Comparison of ENCODE assay signal across 25 cellular contexts in genomic region chr5:61468483-61468865, GRCh38.
DNase-seq lines count a peak whose midpoint lies in the region; ATAC-seq and TF ChIP-seq lines count a peak whose summit lies in the region.
"Had no signal": no experiment of that assay in that cellular context is flagged by ENCODE, and none has a peak within 500 bp of the region (broad histone marks: within the 10 kb centered on the region; RNA-seq: fewer than 3 reads in every experiment).

No MANE protein-coding gene starts in this region.

- no peak overlapping the region for H3K9ac ChIP-seq in mammary epithelial cell (ENCODE audit: insufficient read depth, low read length)
- no peak overlapping the region for H3K9ac ChIP-seq in mesendoderm (ENCODE audit: low read length)
- H3K9ac ChIP-seq: KMS-11 had no signal

- H3K18ac ChIP-seq in mesendoderm (ENCODE audit: low read length), result no peak overlapping the region

- no peak overlapping the region for H2AK5ac ChIP-seq in mesendoderm (ENCODE audit: low read length)

- H3K4me3 ChIP-seq in mammary epithelial cell (replicated peaks in 1 of 3; ENCODE audit: insufficient read depth in 1 of 3, low read depth in 2 of 3, low read length in 3 of 3), result no peak overlapping the region
- H3K4me3 ChIP-seq in breast epithelium, result no peak overlapping the region
- no peak overlapping the region for H3K4me3 ChIP-seq in brain microvascular endothelial cell (ENCODE audit: low read depth, low read length)
- H3K4me3 ChIP-seq in mesendoderm (ENCODE audit: low read length), result no peak overlapping the region
- H3K4me3 ChIP-seq: heart right ventricle, lower lobe of right lung, uterus had no signal

- H3K36me3 Mint-ChIP-seq in type B pancreatic cell, result peaks cover 12% of the 10 kb centered on the region
- no peaks in the 10 kb centered on the region for H3K36me3 Mint-ChIP-seq in activated T-helper 1 cell treated with anti-CD3 and anti-CD28 coated beads, Interleukin-12 subunit alpha, Interleukin-12 subunit beta, Interleukin-2, Interleukin-4 antibody, amounts not matched to agents 30 ng/mL and 10 ng/mL and 1 ng/mL, durations not matched to agents 14 hours and 24 hours and 36 hours (ENCODE audit: low read depth)

- no peak overlapping the region for H4K5ac ChIP-seq in mesendoderm (ENCODE audit: low read length)

- no peaks in the 10 kb centered on the region for H4K20me1 ChIP-seq in mammary epithelial cell (ENCODE audit: insufficient read depth, low read length)

- no peak overlapping the region for H3K4ac ChIP-seq in mesendoderm (ENCODE audit: low read depth, low read length)

- dilution Hi-C loops in mammary epithelial cell (cut with HindIII; ENCODE audit: low sequenced_read_pairs), result no loop called here

- H3K4me3 Mint-ChIP-seq in type B pancreatic cell, result no peak overlapping the region
- H3K4me3 Mint-ChIP-seq in activated T-helper 1 cell treated with anti-CD3 and anti-CD28 coated beads, Interleukin-12 subunit alpha, Interleukin-12 subunit beta, Interleukin-2, Interleukin-4 antibody, amounts not matched to agents 30 ng/mL and 10 ng/mL and 1 ng/mL, durations not matched to agents 14 hours and 24 hours and 36 hours, result no peak overlapping the region
- H3K4me3 Mint-ChIP-seq: activated CD8-positive, alpha-beta memory T cell treated with anti-CD3 and anti-CD28 coated beads, Interleukin-2, amount 10 ng/mL, durations not matched to agents 7 days and 5 days; CD14-positive monocyte; effector memory CD8-positive, alpha-beta T cell; naive B cell had no signal

- H2BK120ac ChIP-seq in mesendoderm (ENCODE audit: low read depth, low read length), result no peak overlapping the region

- TF ChIP-seq POLR2A in breast epithelium (IDR thresholded peaks at IDR 0.05), result no peak

- no peaks in the 10 kb centered on the region for H3K4me1 ChIP-seq in mammary epithelial cell (ENCODE audit: insufficient read depth, low read length)
- no peaks in the 10 kb centered on the region for H3K4me1 ChIP-seq in breast epithelium
- H3K4me1 ChIP-seq in mesendoderm (ENCODE audit: control insufficient read depth, low read depth, low read length), result peaks cover 7% of the 10 kb centered on the region

- DNase-seq in mammary epithelial cell (no peak), breast epithelium (ENCODE audit: low spot score in 2 of 2) (no peak), brain microvascular endothelial cell (no peak), mesendoderm (peak; percentile 36), type B pancreatic cell (ENCODE audit: extremely low spot score, unreplicated experiment) (no peak), SKM-1 (lab: John Stamatoyannopoulos, UW; ENCODE audit: unreplicated experiment) (no peak)
- no peak for DNase-seq in activated T-helper 1 cell treated with anti-CD3 and anti-CD28 coated beads, Interleukin-12 subunit alpha, Interleukin-12 subunit beta, Interleukin-2, Interleukin-4 antibody, amounts not matched to agents 30 ng/mL and 10 ng/mL and 1 ng/mL, durations not matched to agents 14 hours and 24 hours and 36 hours (ENCODE audit: low spot score)
- DNase-seq: activated CD4-positive, alpha-beta T cell treated with anti-CD3 and anti-CD28 coated beads for 48 hours; activated CD8-positive, alpha-beta memory T cell treated with anti-CD3 and anti-CD28 coated beads, Interleukin-2, amount 10 ng/mL, durations not matched to agents 7 days and 5 days; activated effector memory CD4-positive, alpha-beta T cell treated with Interleukin-2 at 50 U/mL for 16 hours; central memory CD4-positive, alpha-beta T cell; DMS153; effector memory CD8-positive, alpha-beta T cell; heart right ventricle; lower lobe of right lung; naive B cell; NCI-H1048; NCI-H2029 treated with DMSO at 0.1 percent for 48 hours; RPMI8226; stimulated activated CD8-positive, alpha-beta memory T cell treated with anti-CD3 and anti-CD28 coated beads, Interleukin-4, amount 100 ng/mL, for 48 hours; SW 1271; uterus had no signal

- no peak overlapping the region for H4K8ac ChIP-seq in mesendoderm (ENCODE audit: low read depth, low read length)

- H3K27me3 ChIP-seq in mammary epithelial cell (ENCODE audit: insufficient read depth, low read length) (no peaks in the 10 kb centered on the region), breast epithelium (no peaks in the 10 kb centered on the region), brain microvascular endothelial cell (replicated peaks) (no peaks in the 10 kb centered on the region), mesendoderm (ENCODE audit: insufficient read depth, low read length, poor library complexity) (no peaks in the 10 kb centered on the region)
- H3K27me3 ChIP-seq: heart right ventricle, uterus had no signal

- no peak overlapping the region for H3K56ac ChIP-seq in mesendoderm (ENCODE audit: low read length)

- CTCF ChIA-PET in mammary epithelial cell (lab: Charles Lee; ENCODE audit: low non-redundant PET), result no interaction called here

- H3K27me3 Mint-ChIP-seq in type B pancreatic cell, result no peaks in the 10 kb centered on the region
- H3K27me3 Mint-ChIP-seq in activated T-helper 1 cell treated with anti-CD3 and anti-CD28 coated beads, Interleukin-12 subunit alpha, Interleukin-12 subunit beta, Interleukin-2, Interleukin-4 antibody, amounts not matched to agents 30 ng/mL and 10 ng/mL and 1 ng/mL, durations not matched to agents 14 hours and 24 hours and 36 hours (ENCODE audit: insufficient read depth), result no peaks in the 10 kb centered on the region
- H3K27me3 Mint-ChIP-seq: activated CD8-positive, alpha-beta memory T cell treated with anti-CD3 and anti-CD28 coated beads, Interleukin-2, amount 10 ng/mL, durations not matched to agents 7 days and 5 days; effector memory CD8-positive, alpha-beta T cell; naive B cell had no signal

- H3K9me3 ChIP-seq in mammary epithelial cell (replicated peaks; ENCODE audit: insufficient read depth, low read length), result no peaks in the 10 kb centered on the region
- H3K9me3 ChIP-seq in breast epithelium, result no peaks in the 10 kb centered on the region
- H3K9me3 ChIP-seq: heart right ventricle, lower lobe of right lung, uterus had no signal

- in situ Hi-C loops in mammary epithelial cell (cut with MboI; ENCODE audit: low sequenced_read_pairs in 2 of 2), result no loop called here
- in situ Hi-C loops in brain microvascular endothelial cell (cut with HindIII; ENCODE audit: low pct_ligation_motif_present, low sequenced_read_pairs), result no loop called here

- no peak overlapping the region for H3K23ac ChIP-seq in mesendoderm (ENCODE audit: low read length)

- H3K36me3 ChIP-seq in mammary epithelial cell (ENCODE audit: insufficient read depth, low read length) (no peaks in the 10 kb centered on the region), breast epithelium (no peaks in the 10 kb centered on the region), brain microvascular endothelial cell (replicated peaks) (no peaks in the 10 kb centered on the region), mesendoderm (ENCODE audit: control insufficient read depth, insufficient read depth, low read length) (no peaks in the 10 kb centered on the region)
- H3K36me3 ChIP-seq: lower lobe of right lung, uterus had no signal

- H3K4me2 ChIP-seq in mammary epithelial cell (ENCODE audit: insufficient read depth, low read depth, low read length), result no peak overlapping the region
- H3K4me2 ChIP-seq in mesendoderm (ENCODE audit: low read length), result no peak overlapping the region
- H3K4me2 ChIP-seq: KMS-11 had no signal

- WGBS in mammary epithelial cell (ENCODE audit: low coverage, missing lambda C conversion rate), result 96% methylated on average over 2 of the region's 2 CpGs
- no CpG with 5 or more reads among the region's 2 CpGs for WGBS in mesendoderm (ENCODE audit: extremely low coverage, insufficient coverage, low lambda C conversion rate)

- H3K9me3 Mint-ChIP-seq in type B pancreatic cell, result peaks cover 6% of the 10 kb centered on the region
- H3K9me3 Mint-ChIP-seq in activated T-helper 1 cell treated with anti-CD3 and anti-CD28 coated beads, Interleukin-12 subunit alpha, Interleukin-12 subunit beta, Interleukin-2, Interleukin-4 antibody, amounts not matched to agents 30 ng/mL and 10 ng/mL and 1 ng/mL, durations not matched to agents 14 hours and 24 hours and 36 hours, result no peaks in the 10 kb centered on the region
- H3K9me3 Mint-ChIP-seq: effector memory CD8-positive, alpha-beta T cell had no signal

- H3K79me2 ChIP-seq in mammary epithelial cell (ENCODE audit: insufficient read depth, low read length) (peaks cover 76% of the 10 kb centered on the region), mesendoderm (ENCODE audit: control insufficient read depth, insufficient read depth, low read length) (peaks cover 12% of the 10 kb centered on the region)

- intact Hi-C loops in mammary epithelial cell (cut with micrococcal nuclease) (no loop called here), breast epithelium (cut with DNase I; ENCODE audit: low total_unique reads) (no loop called here)
- intact Hi-C loops in activated T-helper 1 cell treated with anti-CD3 and anti-CD28 coated beads, Interleukin-12 subunit alpha, Interleukin-12 subunit beta, Interleukin-2, Interleukin-4 antibody, amounts not matched to agents 30 ng/mL and 10 ng/mL and 1 ng/mL, durations not matched to agents 14 hours and 24 hours and 36 hours (cut with micrococcal nuclease), result no loop called here

- H2AFZ ChIP-seq in mammary epithelial cell (ENCODE audit: low read depth, low read length), result no peak overlapping the region

- no TSS peak for BruUV-seq in mammary epithelial cell (replicated peaks; lab: Mats Ljungman, UMichigan)

- TF ChIP-seq CTCF in mammary epithelial cell (conservative IDR thresholded peaks at IDR 0.05 in 1 of 2, IDR thresholded peaks at IDR 0.05 in 1 of 2; ENCODE audit: extremely low read depth in 1 of 2, insufficient read depth in 1 of 2, low read depth in 1 of 2, low read length in 2 of 2) (peak; percentile 4 to 13), breast epithelium (IDR thresholded peaks at IDR 0.05) (no peak), brain microvascular endothelial cell (IDR thresholded peaks at IDR 0.05; ENCODE audit: low read depth, low read length, missing control alignments) (peak; percentile 34), type B pancreatic cell (conservative IDR thresholded peaks at IDR 0.05) (peak; percentile 51)

- H3K27ac Mint-ChIP-seq in type B pancreatic cell, result no peak overlapping the region
- H3K27ac Mint-ChIP-seq in activated T-helper 1 cell treated with anti-CD3 and anti-CD28 coated beads, Interleukin-12 subunit alpha, Interleukin-12 subunit beta, Interleukin-2, Interleukin-4 antibody, amounts not matched to agents 30 ng/mL and 10 ng/mL and 1 ng/mL, durations not matched to agents 14 hours and 24 hours and 36 hours, result no peak overlapping the region
- H3K27ac Mint-ChIP-seq: activated CD8-positive, alpha-beta memory T cell treated with anti-CD3 and anti-CD28 coated beads, Interleukin-2, amount 10 ng/mL, durations not matched to agents 7 days and 5 days; effector memory CD8-positive, alpha-beta T cell had no signal

- peaks cover 18% of the 10 kb centered on the region for H3K79me1 ChIP-seq in mesendoderm (ENCODE audit: low read length)

- no peak overlapping the region for H3K27ac ChIP-seq in mammary epithelial cell (ENCODE audit: insufficient read depth, low read depth, low read length)
- H3K27ac ChIP-seq in breast epithelium, result no peak overlapping the region
- H3K27ac ChIP-seq in brain microvascular endothelial cell, result peak overlapping the region; percentile 39
- no peak overlapping the region for H3K27ac ChIP-seq in mesendoderm (ENCODE audit: low read depth, low read length)
- H3K27ac ChIP-seq: heart right ventricle, KMS-11, lower lobe of right lung had no signal

- H2BK15ac ChIP-seq in mesendoderm (replicated peaks; ENCODE audit: low read depth), result no peak overlapping the region

- H3K4me1 Mint-ChIP-seq in type B pancreatic cell (ENCODE audit: unreplicated experiment), result peaks cover 26% of the 10 kb centered on the region
- H3K4me1 Mint-ChIP-seq in activated T-helper 1 cell treated with anti-CD3 and anti-CD28 coated beads, Interleukin-12 subunit alpha, Interleukin-12 subunit beta, Interleukin-2, Interleukin-4 antibody, amounts not matched to agents 30 ng/mL and 10 ng/mL and 1 ng/mL, durations not matched to agents 14 hours and 24 hours and 36 hours (ENCODE audit: low read depth), result no peaks in the 10 kb centered on the region

- H2BK5ac ChIP-seq in mesendoderm (ENCODE audit: low read length), result no peak overlapping the region

- no peak for ATAC-seq in HG03139 (IDR thresholded peaks at IDR 0.05; ENCODE audit: unreplicated experiment)
- ATAC-seq: activated CD8-positive, alpha-beta memory T cell treated with anti-CD3 and anti-CD28 coated beads, Interleukin-2, amount 10 ng/mL, durations not matched to agents 7 days and 5 days; effector memory CD8-positive, alpha-beta T cell; lower lobe of right lung had no signal

Comparison
In these comparisons a context has a peak if more than half of its experiments do, and no peak if none do; other contexts are left out.
1. CTCF ChIP-seq: peak in mammary epithelial cell (2 of 2), brain microvascular endothelial cell (single experiment) and type B pancreatic cell (single experiment); none in breast epithelium (0 of 3).